In genomic region chr6:160302431-160303082, GRCh38 we compare ENCODE assay signal across 7 cellular contexts. TPM values are rescaled to one million over a fixed set of nuclear protein-coding genes. Genes with fewer than 3 reads are reported as not detected.
"Had no signal": no experiment of that assay in that cellular context is flagged by ENCODE, and none has a peak within 500 bp of the region (broad histone marks: within the 10 kb centered on the region; RNA-seq: fewer than 3 reads in every experiment).

No MANE protein-coding gene starts in this region.

RNA-seq across cellular contexts. Expression of gene SLC22A2, which starts 43.9 kb away (rescaled TPM):
- total RNA-seq: HT-29, IMR-90, M059J, OCI-LY7, PC-3, SK-MEL-5 had no signal
- polyA plus RNA-seq: IMR-90, SK-N-SH had no signal

RNA-seq across cellular contexts. Expression of gene SLC22A3, which starts 45.6 kb away (rescaled TPM):
- total RNA-seq: IMR-90, OCI-LY7, SK-MEL-5 had no signal
- polyA plus RNA-seq: IMR-90, SK-N-SH had no signal
